In genomic region chr12:14883663-14884062, GRCh38 we compare ENCODE assay signal across 14 cellular contexts. TPM values are rescaled to one million over a fixed set of nuclear protein-coding genes. Genes with fewer than 3 reads are reported as not detected.
DNase-seq lines count a peak whose midpoint lies in the region; ATAC-seq and TF ChIP-seq lines count a peak whose summit lies in the region.
"Had no signal": no experiment of that assay in that cellular context is flagged by ENCODE, and none has a peak within 500 bp of the region (broad histone marks: within the 10 kb centered on the region; RNA-seq: fewer than 3 reads in every experiment).

No MANE protein-coding gene starts in this region.

- H3K27me3 ChIP-seq in transverse colon: no peaks in the 10 kb centered on the region
- H3K27me3 ChIP-seq in osteoblast (ENCODE audit: insufficient read depth, low read length): peaks cover 10% of the 10 kb centered on the region

- no peak for TF ChIP-seq POLR2A in transverse colon (IDR thresholded peaks at IDR 0.05)

- peak overlapping the region in 4 of 5 experiments; percentile 29 to 97 (median 34) for H3K27ac Mint-ChIP-seq in brain

- H3K27ac ChIP-seq in transverse colon (peak overlapping the region; percentile 68 to 81 (median 78)), osteoblast (ENCODE audit: low read depth, low read length) (no peak overlapping the region)

- no peak for ATAC-seq in HG03108 (IDR thresholded peaks at IDR 0.05; ENCODE audit: unreplicated experiment)
- ATAC-seq: HCT116 had no signal

- H3K9me3 ChIP-seq in transverse colon: no peaks in the 10 kb centered on the region
- H3K9me3 ChIP-seq in osteoblast (ENCODE audit: low read depth, low read length): no peaks in the 10 kb centered on the region

- no peak for TF ChIP-seq CTCF in brain (conservative IDR thresholded peaks at IDR 0.05)
- TF ChIP-seq CTCF in transverse colon (IDR thresholded peaks at IDR 0.05): no peak
- no peak for TF ChIP-seq CTCF in osteoblast (IDR thresholded peaks at IDR 0.05; ENCODE audit: extremely low read depth, low read depth, low read length)

- H3K79me2 ChIP-seq in osteoblast (ENCODE audit: insufficient read depth, low read length): no peaks in the 10 kb centered on the region

- H3K4me1 Mint-ChIP-seq in brain: peaks cover 27% of the 10 kb centered on the region

- intact Hi-C loops in transverse colon (cut with DNase I; ENCODE audit: low total_unique reads): no loop called here

- DNase-seq in NCI-H1694 treated with DMSO at 0.1 percent for 48 hours (lab: John Stamatoyannopoulos, UW) (peak; percentile 97), middle frontal gyrus (ENCODE audit: extremely low spot score, low spot score) (peak; percentile 33), transverse colon (no peak), osteoblast (ENCODE audit: insufficient read length, low spot score, missing footprints) (no peak), SIG-M5 (lab: John Stamatoyannopoulos, UW) (no peak)
- DNase-seq: activated gamma-delta T cell treated with Interleukin-2 at 50 U/mL for 16 hours; CD8-positive, alpha-beta T cell; MM.1S; stimulated activated CD4-positive, alpha-beta T cell treated with anti-CD3 and anti-CD28 coated beads, Interleukin-2, amount 100 ng/mL, for 24 hours had no signal

- no peak overlapping the region for H2AFZ ChIP-seq in osteoblast (ENCODE audit: low read length)

- H3K27me3 Mint-ChIP-seq in brain: no peaks in the 10 kb centered on the region

- no peaks in the 10 kb centered on the region for H3K9me3 Mint-ChIP-seq in brain
- H3K9me3 Mint-ChIP-seq: CD8-positive, alpha-beta T cell; stimulated activated effector memory CD8-positive, alpha-beta T cell treated with anti-CD3 and anti-CD28 coated beads, Interleukin-12 subunit alpha, Interleukin-12 subunit beta, amount 100 ng/mL, for 72 hours had no signal

- no peak for TF ChIP-seq EP300 in transverse colon (IDR thresholded peaks at IDR 0.05; ENCODE audit: low read depth)

- no peak overlapping the region for H3K4me2 ChIP-seq in osteoblast (ENCODE audit: insufficient read depth, low read length)

- 59 to 76% methylated on average over 6 to 10 of the region's 10 CpGs for WGBS in transverse colon (ENCODE audit: low coverage in 1 of 2), 2 donors

- H3K36me3 Mint-ChIP-seq in brain: no peaks in the 10 kb centered on the region
- H3K36me3 Mint-ChIP-seq: CD8-positive, alpha-beta T cell; stimulated activated effector memory CD8-positive, alpha-beta T cell treated with anti-CD3 and anti-CD28 coated beads, Interleukin-12 subunit alpha, Interleukin-12 subunit beta, amount 100 ng/mL, for 72 hours had no signal

- no peaks in the 10 kb centered on the region for H3K36me3 ChIP-seq in transverse colon
- no peaks in the 10 kb centered on the region for H3K36me3 ChIP-seq in osteoblast (ENCODE audit: insufficient read depth, low read length)

- H3K4me3 Mint-ChIP-seq in brain: peak overlapping the region in 1 of 5 experiments; percentile 58

- H4K20me1 ChIP-seq in osteoblast (ENCODE audit: insufficient read depth, low read length): no peaks in the 10 kb centered on the region

- H3K4me3 ChIP-seq in transverse colon: peak overlapping the region in 3 of 4 donors; percentile 20 to 34 (median 22)
- H3K4me3 ChIP-seq in osteoblast (ENCODE audit: insufficient read depth, low read length): no peak overlapping the region

- in situ Hi-C loops in transverse colon (cut with MboI; ENCODE audit: low pct_ligation_motif_present in 1 of 4, low pct_unique_long_range_greater_than_20kb in 1 of 4, low sequenced_read_pairs in 3 of 4): no loop called here

- H3K4me1 ChIP-seq in transverse colon: peaks cover 0 to 25% (median 6%) of the 10 kb centered on the region in 4 donors
- H3K4me1 ChIP-seq in osteoblast (ENCODE audit: insufficient read depth, low read length): peaks cover 24% of the 10 kb centered on the region

RNA-seq across cellular contexts. Expression of gene MGP, which starts 2.0 kb away (rescaled TPM):
- polyA plus RNA-seq in brain (ENCODE audit: insufficient read depth, low read depth, low replicate concordance): 27.0 TPM
- 100 to 1,000 TPM in 3 of 4 donors, 10 to 100 TPM in 1; 90.5 to 499 (median 234) TPM for total RNA-seq in transverse colon
- 8.0 and 16.8 TPM in 2 replicates for total RNA-seq in osteoblast

RNA-seq across cellular contexts. Expression of gene ART4, which starts 40.3 kb away (rescaled TPM):
- not detected for polyA plus RNA-seq in brain (ENCODE audit: insufficient read depth, low read depth, low replicate concordance)
- total RNA-seq in transverse colon (under 1 TPM in 2 of 4 donors, not detected in 2; 0.16 to 0.68 TPM), osteoblast (not detected in 2 replicates)
- total RNA-seq: CD8-positive, alpha-beta T cell; epithelial cell of proximal tubule had no signal

RNA-seq across cellular contexts. Expression of gene ERP27, which starts 54.7 kb away (rescaled TPM):
- polyA plus RNA-seq in brain (ENCODE audit: insufficient read depth, low read depth, low replicate concordance): not detected
- total RNA-seq in transverse colon: 1 to 10 TPM in 1 of 4 donors, under 1 TPM in 1, not detected in 2; 0.64 to 2.6 TPM
- total RNA-seq in osteoblast: not detected in 2 replicates

Comparison
In these comparisons a context has a peak if more than half of its experiments do, and no peak if none do; other contexts are left out.
1. DNase-seq: peak in NCI-H1694 treated with DMSO at 0.1 percent for 48 hours (single experiment) and middle frontal gyrus (single experiment); none in transverse colon (single experiment), osteoblast (single experiment) and SIG-M5 (single experiment).